ENCODE assay signal across 25 cellular contexts in genomic region chr19:54311486-54311885, GRCh38. TPM values are rescaled to one million over a fixed set of nuclear protein-coding genes. Genes with fewer than 3 reads are reported as not detected.
"Had no signal": no experiment of that assay in that cellular context is flagged by ENCODE, and none has a peak within 500 bp of the region (broad histone marks: within the 10 kb centered on the region; RNA-seq: fewer than 3 reads in every experiment).

No MANE protein-coding gene starts in this region.

- DNase-seq: activated B cell treated with CpG ODN at 0.5 μM for 24 hours; activated CD4-positive, alpha-beta T cell treated with anti-CD3 and anti-CD28 coated beads for 1 hour; activated CD4-positive, alpha-beta T cell treated with anti-CD3 and anti-CD28 coated beads, Interleukin-2, amount 10 ng/mL, durations not matched to agents 24 days and 14 days; activated CD4-positive, alpha-beta T cell treated with anti-CD3 and anti-CD28 coated beads, Interleukin-2, amount 50 U/mL, for 48 hours; activated naive CD4-positive, alpha-beta T cell treated with anti-CD3 and anti-CD28 coated beads, Interleukin-2, amount 50 U/mL, for 16 hours; activated naive CD8-positive, alpha-beta T cell treated with anti-CD3 and anti-CD28 coated beads, Interleukin-2, amount 10 ng/mL, durations not matched to agents 7 days and 5 days; activated T-cell treated with anti-CD3 and anti-CD28 coated beads, Interleukin-2, amount 50 U/mL, for 1 hour; adrenal gland; anterior cingulate cortex; caudate nucleus; Karpas-422; MM.1S; NCI-H1105 treated with DMSO at 0.1 percent for 48 hours; NCI-H1436 treated with DMSO at 0.1 percent for 48 hours; NCI-H187; NCI-H2081; NCI-H446; NCI-H524; PC-3; SHP77; T-helper 17 cell; T-helper 9 cell had no signal

- H3K4me1 Mint-ChIP-seq: activated CD4-positive, alpha-beta T cell treated with anti-CD3 and anti-CD28 coated beads, Interleukin-2, amount 10 ng/mL, durations not matched to agents 24 days and 14 days had no signal

- H3K4me1 ChIP-seq: adrenal gland, SJSA1 had no signal

- FAIRE-seq: RCC 7860 had no signal

- H3K4me3 ChIP-seq: adrenal gland, SJSA1 had no signal

- H3K27me3 ChIP-seq: adrenal gland had no signal

- H3K9me3 ChIP-seq: adrenal gland, SJSA1 had no signal

- H3K27ac Mint-ChIP-seq: activated B cell treated with CpG ODN at 0.5 μM for 24 hours; activated CD4-positive, alpha-beta T cell treated with anti-CD3 and anti-CD28 coated beads, Interleukin-2, amount 10 ng/mL, durations not matched to agents 24 days and 14 days; activated naive CD8-positive, alpha-beta T cell treated with anti-CD3 and anti-CD28 coated beads, Interleukin-2, amount 10 ng/mL, durations not matched to agents 7 days and 5 days; T-helper 17 cell had no signal

- H3K9me3 Mint-ChIP-seq: activated B cell treated with CpG ODN at 0.5 μM for 24 hours; activated CD4-positive, alpha-beta T cell treated with anti-CD3 and anti-CD28 coated beads, Interleukin-2, amount 10 ng/mL, durations not matched to agents 24 days and 14 days; activated naive CD8-positive, alpha-beta T cell treated with anti-CD3 and anti-CD28 coated beads, Interleukin-2, amount 10 ng/mL, durations not matched to agents 7 days and 5 days had no signal

- H3K36me3 ChIP-seq: adrenal gland, SJSA1 had no signal

- H3K4me3 Mint-ChIP-seq: activated B cell treated with CpG ODN at 0.5 μM for 24 hours; activated CD4-positive, alpha-beta T cell treated with anti-CD3 and anti-CD28 coated beads, Interleukin-2, amount 10 ng/mL, durations not matched to agents 24 days and 14 days; activated naive CD8-positive, alpha-beta T cell treated with anti-CD3 and anti-CD28 coated beads, Interleukin-2, amount 10 ng/mL, durations not matched to agents 7 days and 5 days; T-helper 17 cell had no signal

- H3K36me3 Mint-ChIP-seq: activated naive CD8-positive, alpha-beta T cell treated with anti-CD3 and anti-CD28 coated beads, Interleukin-2, amount 10 ng/mL, durations not matched to agents 7 days and 5 days had no signal

- H3K27ac ChIP-seq: adrenal gland, SJSA1 had no signal

- ATAC-seq: PC-3, SK-N-SH treated with all-trans-retinoic acid at 6 μM for 48 hours, T-helper 17 cell had no signal

RNA-seq across cellular contexts. Expression of gene LILRA5, which starts 1.5 kb away (rescaled TPM):
- total RNA-seq: activated CD4-positive, alpha-beta T cell treated with anti-CD3 and anti-CD28 coated beads, Interleukin-2, amount 10 ng/mL, durations not matched to agents 24 days and 14 days; activated naive CD8-positive, alpha-beta T cell treated with anti-CD3 and anti-CD28 coated beads, Interleukin-2, amount 10 ng/mL, durations not matched to agents 7 days and 5 days; PC-3; SJSA1 had no signal

RNA-seq across cellular contexts. Expression of gene LILRA4, which starts 27.5 kb away (rescaled TPM):
- total RNA-seq: activated CD4-positive, alpha-beta T cell treated with anti-CD3 and anti-CD28 coated beads, Interleukin-2, amount 10 ng/mL, durations not matched to agents 24 days and 14 days; activated naive CD8-positive, alpha-beta T cell treated with anti-CD3 and anti-CD28 coated beads, Interleukin-2, amount 10 ng/mL, durations not matched to agents 7 days and 5 days; PC-3; SJSA1 had no signal
- polyA plus RNA-seq: adrenal gland had no signal

RNA-seq across cellular contexts. Expression of gene LILRB2, which starts 30.6 kb away (rescaled TPM):
- total RNA-seq: activated CD4-positive, alpha-beta T cell treated with anti-CD3 and anti-CD28 coated beads, Interleukin-2, amount 10 ng/mL, durations not matched to agents 24 days and 14 days; PC-3; SJSA1 had no signal

RNA-seq across cellular contexts. Expression of gene LAIR1, which starts 53.2 kb away (rescaled TPM):
- total RNA-seq: PC-3, SJSA1 had no signal

RNA-seq across cellular contexts. Expression of gene LILRB5, which starts 54.4 kb away (rescaled TPM):
- total RNA-seq: activated CD4-positive, alpha-beta T cell treated with anti-CD3 and anti-CD28 coated beads, Interleukin-2, amount 10 ng/mL, durations not matched to agents 24 days and 14 days; PC-3; SJSA1 had no signal
